9 cellular contexts compared by ENCODE assay signal in genomic region chr21:33655591-33656221, GRCh38. TPM values are rescaled to one million over a fixed set of nuclear protein-coding genes. Genes with fewer than 3 reads are reported as not detected.
DNase-seq lines count a peak whose midpoint lies in the region; ATAC-seq and TF ChIP-seq lines count a peak whose summit lies in the region.
"Had no signal": no experiment of that assay in that cellular context is flagged by ENCODE, and none has a peak within 500 bp of the region (broad histone marks: within the 10 kb centered on the region; RNA-seq: fewer than 3 reads in every experiment).

No MANE protein-coding gene starts in this region.

- TSS peak; percentile 68 for BruUV-seq in Caco-2 (replicated peaks; lab: Mats Ljungman, UMichigan)

- DNase-seq in Caco-2, result peak; percentile 77 to 87
- peak; percentile 100 for DNase-seq in M059J (ENCODE audit: low read depth)
- peak; percentile 91 for DNase-seq in dermis blood vessel endothelial cell
- peak; percentile 55 for DNase-seq in mucosa of gallbladder (ENCODE audit: low spot score)
- no peak for DNase-seq in nephron progenitor cell
- no peak for DNase-seq in ovary
- DNase-seq: stimulated activated naive CD8-positive, alpha-beta T cell treated with anti-CD3 and anti-CD28 coated beads, Interleukin-15, Interleukin-2, amounts not matched to agents 100 U/mL and 50 U/mL, for 24 hours had no signal

- CTCF ChIA-PET in Caco-2 (lab: Charles Lee), result interaction anchor here (0.8 kb wide), 1 partner anchor 39 kb away, joined by 5 read pairs; no protein-coding TSS in a partner anchor

- TF ChIP-seq EP300 in ovary (IDR thresholded peaks at IDR 0.05), result no peak

- H3K36me3 ChIP-seq in Caco-2 (ENCODE audit: control insufficient read depth, insufficient read depth, low read length) (no peaks in the 10 kb centered on the region; the same call in 1 of the 2 replicates), ovary (no peaks in the 10 kb centered on the region)

- H3K27ac ChIP-seq in ovary, result no peak overlapping the region

- ATAC-seq in GM19324 (IDR thresholded peaks at IDR 0.05; ENCODE audit: low FRiP score, unreplicated experiment), result no peak
- no peak for ATAC-seq in HG02642 (IDR thresholded peaks at IDR 0.05; ENCODE audit: poor library complexity, unreplicated experiment)
- ATAC-seq: stimulated activated naive CD8-positive, alpha-beta T cell treated with anti-CD3 and anti-CD28 coated beads, Interleukin-15, Interleukin-2, amounts not matched to agents 100 U/mL and 50 U/mL, for 24 hours had no signal

- H3K4me3 Mint-ChIP-seq in Caco-2 (ENCODE audit: unreplicated experiment), result peak overlapping the region; percentile 61
- H3K4me3 Mint-ChIP-seq in nephron progenitor cell, result no peak overlapping the region

- H3K9me3 Mint-ChIP-seq in Caco-2 (ENCODE audit: unreplicated experiment) (no peaks in the 10 kb centered on the region), nephron progenitor cell (peaks cover 13% of the 10 kb centered on the region)

- intact Hi-C loops in Caco-2 (cut with micrococcal nuclease; ENCODE audit: unreplicated experiment) (loop anchor here (2.0 to 10.0 kb wide), 3 partner anchors 13 to 79 kb away; partner anchors contain the start of gene ITSN1), ovary (cut with DNase I) (no loop called here)

- H3K4me1 ChIP-seq in Caco-2, result peaks cover 68% of the 10 kb centered on the region
- peaks cover 18% of the 10 kb centered on the region for H3K4me1 ChIP-seq in ovary (ENCODE audit: insufficient read depth)

- H3K27me3 Mint-ChIP-seq in Caco-2 (ENCODE audit: insufficient read depth, unreplicated experiment) (no peaks in the 10 kb centered on the region), nephron progenitor cell (ENCODE audit: low read depth, poor library complexity) (no peaks in the 10 kb centered on the region)

- H3K27me3 ChIP-seq in Caco-2 (replicated peaks; ENCODE audit: control insufficient read depth, insufficient read depth, low read length) (no peaks in the 10 kb centered on the region), ovary (no peaks in the 10 kb centered on the region)

- peak overlapping the region; percentile 91 for H3K27ac Mint-ChIP-seq in Caco-2 (ENCODE audit: unreplicated experiment)
- no peak overlapping the region for H3K27ac Mint-ChIP-seq in nephron progenitor cell

- H3K36me3 Mint-ChIP-seq in Caco-2 (ENCODE audit: insufficient read depth, unreplicated experiment) (peaks cover 35% of the 10 kb centered on the region), nephron progenitor cell (ENCODE audit: low read depth) (peaks cover 72% of the 10 kb centered on the region)

- no peak for TF ChIP-seq POLR2A in ovary (IDR thresholded peaks at IDR 0.05)

- POLR2A ChIA-PET in Caco-2 (lab: Charles Lee), result interaction anchor here (0.6 kb wide), 1 partner anchor 27 kb away, joined by 3 read pairs; no protein-coding TSS in a partner anchor

- 27 to 35% (median 33%) methylated on average over 8 of the region's 8 CpGs for WGBS in ovary, 3 donors

- TF ChIP-seq CTCF in Caco-2 (IDR thresholded peaks at IDR 0.05; ENCODE audit: insufficient read depth in 1 of 2, low read depth in 1 of 2, low read length in 1 of 2, severe bottlenecking in 1 of 2, unreplicated experiment in 1 of 2), result no peak
- TF ChIP-seq CTCF in nephron progenitor cell (IDR thresholded peaks at IDR 0.05), result no peak
- no peak for TF ChIP-seq CTCF in ovary (IDR thresholded peaks at IDR 0.05)

- H3K4me1 Mint-ChIP-seq in Caco-2 (ENCODE audit: low read depth, unreplicated experiment) (peaks cover 41% of the 10 kb centered on the region), nephron progenitor cell (peaks cover 43% of the 10 kb centered on the region)

- no peak overlapping the region for H3K4me3 ChIP-seq in Caco-2 (ENCODE audit: low read depth, low read length)
- no peak overlapping the region for H3K4me3 ChIP-seq in ovary

- H3K9me3 ChIP-seq in Caco-2 (no peaks in the 10 kb centered on the region), ovary (no peaks in the 10 kb centered on the region)

RNA-seq across cellular contexts. Expression of gene ITSN1, which starts 13.4 kb away (rescaled TPM):
- total RNA-seq in Caco-2 (2022) (88.5 and 98.4 TPM in 2 replicates), dermis blood vessel endothelial cell (57.3 and 94.0 TPM in 2 replicates), mucosa of gallbladder (48.0 TPM), ovary (10 to 100 TPM; 28.3 to 51.9 (median 36.4) TPM)
- 25.2 and 29.8 TPM in 2 replicates for total RNA-seq in M059J (2014; rRNA removed; shearing (Covaris generic))
- polyA plus RNA-seq in ovary, result 10 to 100 TPM; 22.6 to 61.3 TPM

RNA-seq across cellular contexts. Expression of gene CRYZL1, which starts 14.2 kb away (rescaled TPM):
- total RNA-seq in Caco-2 (2022) (26.6 and 29.1 TPM in 2 replicates), dermis blood vessel endothelial cell (31.8 and 38.7 TPM in 2 replicates), mucosa of gallbladder (29.1 TPM), ovary (10 to 100 TPM; 27.2 to 59.6 (median 45.9) TPM)
- total RNA-seq in M059J (2014; rRNA removed; shearing (Covaris generic)), result 9.0 and 23.8 TPM in 2 replicates
- polyA plus RNA-seq in ovary, result 10 to 100 TPM; 27.0 to 59.5 TPM

Comparison
In these comparisons a context has a peak if more than half of its experiments do, and no peak if none do; other contexts are left out.
1. DNase-seq: peak in Caco-2 (2 of 2), M059J (single experiment), dermis blood vessel endothelial cell (single experiment) and mucosa of gallbladder (single experiment); none in nephron progenitor cell (single experiment) and ovary (0 of 5).